ENCODE assay signal across 38 cellular contexts in the genomic region with DNA sequence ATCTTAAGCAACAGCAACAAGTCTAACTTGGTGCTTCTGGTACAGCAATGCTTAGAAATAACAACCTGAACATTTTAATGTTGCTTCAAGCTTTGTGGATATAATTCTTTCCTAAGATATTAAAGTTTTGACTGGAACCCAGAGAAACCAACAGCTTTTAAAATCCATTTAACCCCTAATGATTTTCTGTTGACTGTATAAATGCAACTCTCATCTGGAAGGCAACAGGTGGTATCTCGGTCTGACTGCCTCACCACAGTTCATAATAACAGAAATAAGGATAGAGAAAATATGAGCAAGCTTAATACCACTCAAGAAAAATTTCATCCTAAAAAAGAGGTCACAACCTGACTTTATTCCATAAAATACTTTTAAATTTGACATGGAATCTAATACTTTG.
"Had no signal": no experiment of that assay in that cellular context is flagged by ENCODE, and none has a peak within 500 bp of the region (broad histone marks: within the 10 kb centered on the region; RNA-seq: fewer than 3 reads in every experiment).

No MANE protein-coding gene starts in this region.

- H3K27ac ChIP-seq: adrenal gland, ascending aorta, body of pancreas, brain microvascular endothelial cell, breast epithelium, cardiac muscle cell had no signal

- ATAC-seq: activated naive CD4-positive, alpha-beta T cell treated with anti-CD3 and anti-CD28 coated beads, Interleukin-2, amount 50 U/mL, for 72 hours; activated naive CD8-positive, alpha-beta T cell treated with anti-CD3 and anti-CD28 coated beads, Interleukin-2, amount 50 U/mL, for 24 hours; activated T-cell treated with anti-CD3 and anti-CD28 coated beads, Interleukin-2, amount 50 U/mL, for 4 hours; activated T-cell treated with anti-CD3 and anti-CD28 coated beads, Interleukin-2, amount 50 U/mL, for 72 hours; activated T-helper 17 cell treated with anti-CD3 and anti-CD28 coated beads, Interleukin-2, amount 50 U/mL, for 72 hours; body of pancreas had no signal

- DNase-seq: activated effector memory CD4-positive, alpha-beta T cell treated with anti-CD3 and anti-CD28 coated beads, Interleukin-2, amount 50 U/mL, for 16 hours; activated effector memory CD4-positive, alpha-beta T cell treated with Interleukin-2 at 50 U/mL for 16 hours; activated gamma-delta T cell; activated gamma-delta T cell treated with Interleukin-2 at 50 U/mL for 16 hours; activated naive CD4-positive, alpha-beta T cell; activated naive CD4-positive, alpha-beta T cell treated with anti-CD3 and anti-CD28 coated beads for 36 hours; activated naive CD4-positive, alpha-beta T cell treated with anti-CD3 and anti-CD28 coated beads, Interleukin-2, amount 50 U/mL, for 16 hours; activated naive CD4-positive, alpha-beta T cell treated with Interleukin-2 at 50 U/mL for 16 hours; activated naive CD8-positive, alpha-beta T cell treated with anti-CD3 and anti-CD28 coated beads for 36 hours; activated naive CD8-positive, alpha-beta T cell treated with anti-CD3 and anti-CD28 coated beads, Interleukin-2, amount 10 ng/mL, durations not matched to agents 7 days and 5 days; activated naive CD8-positive, alpha-beta T cell treated with anti-CD3 and anti-CD28 coated beads, Interleukin-2, amount 50 U/mL, for 24 hours; activated T-cell treated with anti-CD3 and anti-CD28 coated beads, Interleukin-2, amount 50 U/mL, for 1 hour; activated T-cell treated with anti-CD3 and anti-CD28 coated beads, Interleukin-2, amount 50 U/mL, for 24 hours; activated T-cell treated with anti-CD3 and anti-CD28 coated beads, Interleukin-2, amount 50 U/mL, for 4 hours; activated T-cell treated with anti-CD3 and anti-CD28 coated beads, Interleukin-2, amount 50 U/mL, for 48 hours; activated T-cell treated with anti-CD3 and anti-CD28 coated beads, Interleukin-2, amount 50 U/mL, for 72 hours; adrenal gland; amniotic stem cell; amygdala; anterior cingulate cortex; aorta; body of pancreas; brain microvascular endothelial cell; central memory CD4-positive, alpha-beta T cell; cerebellar nuclear complex had no signal

- H3K4me1 Mint-ChIP-seq: activated naive CD4-positive, alpha-beta T cell treated with anti-CD3 and anti-CD28 coated beads, Interleukin-2, amount 50 U/mL, for 24 hours; activated naive CD8-positive, alpha-beta T cell treated with anti-CD3 and anti-CD28 coated beads for 36 hours; activated naive CD8-positive, alpha-beta T cell treated with anti-CD3 and anti-CD28 coated beads, Interleukin-2, amount 10 ng/mL, durations not matched to agents 7 days and 5 days; activated naive CD8-positive, alpha-beta T cell treated with anti-CD3 and anti-CD28 coated beads, Interleukin-2, amount 50 U/mL, for 24 hours; activated T-helper 17 cell treated with anti-CD3 and anti-CD28 coated beads, Interleukin-2, amount 50 U/mL, for 72 hours; brain; central memory CD8-positive, alpha-beta T cell had no signal

- H3K4me3 Mint-ChIP-seq: activated naive CD4-positive, alpha-beta T cell treated with anti-CD3 and anti-CD28 coated beads for 36 hours; activated naive CD4-positive, alpha-beta T cell treated with anti-CD3 and anti-CD28 coated beads, Interleukin-2, amount 50 U/mL, for 24 hours; activated naive CD8-positive, alpha-beta T cell; activated naive CD8-positive, alpha-beta T cell treated with anti-CD3 and anti-CD28 coated beads for 36 hours; activated naive CD8-positive, alpha-beta T cell treated with anti-CD3 and anti-CD28 coated beads, Interleukin-2, amount 10 ng/mL, durations not matched to agents 7 days and 5 days; activated naive CD8-positive, alpha-beta T cell treated with anti-CD3 and anti-CD28 coated beads, Interleukin-2, amount 50 U/mL, for 24 hours; activated T-cell treated with anti-CD3 and anti-CD28 coated beads, Interleukin-2, amount 50 U/mL, for 24 hours; activated T-cell treated with anti-CD3 and anti-CD28 coated beads, Interleukin-2, amount 50 U/mL, for 4 hours; activated T-cell treated with anti-CD3 and anti-CD28 coated beads, Interleukin-2, amount 50 U/mL, for 72 hours; activated T-helper 1 cell treated with anti-CD3 and anti-CD28 coated beads, Interleukin-12 subunit alpha, Interleukin-12 subunit beta, Interleukin-2, Interleukin-4 antibody, amounts not matched to agents 30 ng/mL and 10 ng/mL and 1 ng/mL, durations not matched to agents 14 hours and 24 hours and 36 hours; activated T-helper 17 cell treated with anti-CD3 and anti-CD28 coated beads, Interleukin-2, amount 50 U/mL, for 72 hours; brain; central memory CD8-positive, alpha-beta T cell had no signal

- H3K27me3 ChIP-seq: adrenal gland, ascending aorta, body of pancreas, brain microvascular endothelial cell, breast epithelium, cardiac muscle cell had no signal

- H3K36me3 ChIP-seq: adrenal gland, ascending aorta, brain microvascular endothelial cell, breast epithelium had no signal

- H3K4me1 ChIP-seq: adrenal gland, ascending aorta, body of pancreas, breast epithelium had no signal

- H3K27me3 Mint-ChIP-seq: activated naive CD4-positive, alpha-beta T cell treated with anti-CD3 and anti-CD28 coated beads, Interleukin-2, amount 50 U/mL, for 24 hours; activated naive CD8-positive, alpha-beta T cell; activated naive CD8-positive, alpha-beta T cell treated with anti-CD3 and anti-CD28 coated beads for 36 hours; activated naive CD8-positive, alpha-beta T cell treated with anti-CD3 and anti-CD28 coated beads, Interleukin-2, amount 10 ng/mL, durations not matched to agents 7 days and 5 days; activated naive CD8-positive, alpha-beta T cell treated with anti-CD3 and anti-CD28 coated beads, Interleukin-2, amount 50 U/mL, for 24 hours; activated T-cell treated with anti-CD3 and anti-CD28 coated beads, Interleukin-2, amount 50 U/mL, for 24 hours; activated T-helper 17 cell treated with anti-CD3 and anti-CD28 coated beads, Interleukin-2, amount 50 U/mL, for 72 hours; brain; central memory CD8-positive, alpha-beta T cell had no signal

- H3K9me3 Mint-ChIP-seq: activated naive CD4-positive, alpha-beta T cell treated with anti-CD3 and anti-CD28 coated beads for 36 hours; activated naive CD4-positive, alpha-beta T cell treated with anti-CD3 and anti-CD28 coated beads, Interleukin-2, amount 50 U/mL, for 24 hours; activated naive CD4-positive, alpha-beta T cell treated with anti-CD3 and anti-CD28 coated beads, Interleukin-2, amount 50 U/mL, for 72 hours; activated naive CD8-positive, alpha-beta T cell treated with anti-CD3 and anti-CD28 coated beads for 36 hours; activated naive CD8-positive, alpha-beta T cell treated with anti-CD3 and anti-CD28 coated beads, Interleukin-2, amount 10 ng/mL, durations not matched to agents 7 days and 5 days; activated naive CD8-positive, alpha-beta T cell treated with anti-CD3 and anti-CD28 coated beads, Interleukin-2, amount 50 U/mL, for 24 hours; activated T-cell treated with anti-CD3 and anti-CD28 coated beads, Interleukin-2, amount 50 U/mL, for 24 hours; activated T-cell treated with anti-CD3 and anti-CD28 coated beads, Interleukin-2, amount 50 U/mL, for 4 hours; activated T-cell treated with anti-CD3 and anti-CD28 coated beads, Interleukin-2, amount 50 U/mL, for 72 hours; activated T-helper 1 cell treated with anti-CD3 and anti-CD28 coated beads, Interleukin-12 subunit alpha, Interleukin-12 subunit beta, Interleukin-2, Interleukin-4 antibody, amounts not matched to agents 30 ng/mL and 10 ng/mL and 1 ng/mL, durations not matched to agents 14 hours and 24 hours and 36 hours; activated T-helper 17 cell treated with anti-CD3 and anti-CD28 coated beads, Interleukin-2, amount 50 U/mL, for 72 hours; activated T-helper 2 cell treated with anti-CD3 and anti-CD28 coated beads, Interferon-gamma antibody, Interleukin-2, Interleukin-4, amounts not matched to agents 10 μg/mL and 5 μg/mL and 100 μg/mL, durations not matched to agents 14 hours and 24 hours and 36 hours; brain; central memory CD8-positive, alpha-beta T cell had no signal

- H3K9me3 ChIP-seq: adrenal gland, ascending aorta, body of pancreas, breast epithelium had no signal

- H3K27ac Mint-ChIP-seq: activated naive CD4-positive, alpha-beta T cell treated with anti-CD3 and anti-CD28 coated beads for 36 hours; activated naive CD4-positive, alpha-beta T cell treated with anti-CD3 and anti-CD28 coated beads, Interleukin-2, amount 50 U/mL, for 24 hours; activated naive CD4-positive, alpha-beta T cell treated with anti-CD3 and anti-CD28 coated beads, Interleukin-2, amount 50 U/mL, for 72 hours; activated naive CD8-positive, alpha-beta T cell; activated naive CD8-positive, alpha-beta T cell treated with anti-CD3 and anti-CD28 coated beads for 36 hours; activated naive CD8-positive, alpha-beta T cell treated with anti-CD3 and anti-CD28 coated beads, Interleukin-2, amount 10 ng/mL, durations not matched to agents 7 days and 5 days; activated naive CD8-positive, alpha-beta T cell treated with anti-CD3 and anti-CD28 coated beads, Interleukin-2, amount 50 U/mL, for 24 hours; activated T-cell treated with anti-CD3 and anti-CD28 coated beads, Interleukin-2, amount 50 U/mL, for 24 hours; activated T-cell treated with anti-CD3 and anti-CD28 coated beads, Interleukin-2, amount 50 U/mL, for 72 hours; activated T-helper 1 cell treated with anti-CD3 and anti-CD28 coated beads, Interleukin-12 subunit alpha, Interleukin-12 subunit beta, Interleukin-2, Interleukin-4 antibody, amounts not matched to agents 30 ng/mL and 10 ng/mL and 1 ng/mL, durations not matched to agents 14 hours and 24 hours and 36 hours; activated T-helper 17 cell treated with anti-CD3 and anti-CD28 coated beads, Interleukin-2, amount 50 U/mL, for 72 hours; activated T-helper 2 cell treated with anti-CD3 and anti-CD28 coated beads, Interferon-gamma antibody, Interleukin-2, Interleukin-4, amounts not matched to agents 10 μg/mL and 5 μg/mL and 100 μg/mL, durations not matched to agents 14 hours and 24 hours and 36 hours; brain had no signal

- H3K36me3 Mint-ChIP-seq: activated naive CD4-positive, alpha-beta T cell treated with anti-CD3 and anti-CD28 coated beads, Interleukin-2, amount 50 U/mL, for 72 hours; activated naive CD8-positive, alpha-beta T cell treated with anti-CD3 and anti-CD28 coated beads, Interleukin-2, amount 10 ng/mL, durations not matched to agents 7 days and 5 days had no signal

- FAIRE-seq: astrocyte, bronchial epithelial cell had no signal

- H3K4me3 ChIP-seq: adrenal gland, ascending aorta, body of pancreas, breast epithelium, cardiac muscle cell had no signal
